Comparison of ENCODE assay signal across 10 cellular contexts in genomic region chr4:87118826-87119225, GRCh38.
DNase-seq lines count a peak whose midpoint lies in the region; ATAC-seq, FAIRE-seq and TF ChIP-seq lines count a peak whose summit lies in the region.
"Had no signal": no experiment of that assay in that cellular context is flagged by ENCODE, and none has a peak within 500 bp of the region (broad histone marks: within the 10 kb centered on the region; RNA-seq: fewer than 3 reads in every experiment).

No MANE protein-coding gene starts in this region.

- TF ChIP-seq CTCF in BE2C (IDR thresholded peaks at IDR 0.05; ENCODE audit: low read depth, low read length) (no peak), MCF 10A (IDR thresholded peaks at IDR 0.05; ENCODE audit: unreplicated experiment) (no peak), nephron progenitor cell (IDR thresholded peaks at IDR 0.05) (no peak)

- POLR2A ChIA-PET in MCF 10A (lab: Yijun Ruan, JAX) = interaction anchor here (0.9 to 5.8 kb wide), 9 partner anchors 11 to 190 kb away, joined by 3 to 61 read pairs (median 6); partner anchors contain the start of gene AFF1

- intact Hi-C loops in MCF 10A (cut with micrococcal nuclease) = no loop called here

- H3K4me3 Mint-ChIP-seq in MCF 10A (ENCODE audit: unreplicated experiment) = no peak overlapping the region
- no peak overlapping the region for H3K4me3 Mint-ChIP-seq in nephron progenitor cell

- no peak overlapping the region for H3K4me3 ChIP-seq in BE2C (ENCODE audit: low read depth, low read length)
- no peak overlapping the region for H3K4me3 ChIP-seq in mesenchymal stem cell (ENCODE audit: insufficient read depth in 1 of 2, low read depth in 1 of 2, low read length in 2 of 2)

- 96% methylated on average over 2 of the region's 2 CpGs for WGBS in mesenchymal stem cell

- FAIRE-seq in HTR-8/SVneo (lab: Jason Lieb, UNC) = no peak

- H2AFZ ChIP-seq in mesenchymal stem cell (ENCODE audit: low read depth, low read length) = no peak overlapping the region

- H2BK5ac ChIP-seq in mesenchymal stem cell (ENCODE audit: low read depth, low read length, poor library complexity, severe bottlenecking) = peak overlapping the region; percentile 31

- no peaks in the 10 kb centered on the region for H3K27me3 ChIP-seq in BE2C
- no peaks in the 10 kb centered on the region for H3K27me3 ChIP-seq in mesenchymal stem cell (ENCODE audit: control insufficient read depth in 1 of 2, insufficient read depth in 1 of 2, low read length in 2 of 2)

- peak overlapping the region; percentile 97 for H3K27ac ChIP-seq in mesenchymal stem cell (ENCODE audit: low read length, poor library complexity, severe bottlenecking)

- no peak overlapping the region for H4K91ac ChIP-seq in mesenchymal stem cell (ENCODE audit: low read length)

- H3K4me2 ChIP-seq in mesenchymal stem cell (ENCODE audit: low read length, poor library complexity, severe bottlenecking) = no peak overlapping the region

- H3K4me1 ChIP-seq in BE2C (no peaks in the 10 kb centered on the region), mesenchymal stem cell (ENCODE audit: control insufficient read depth, insufficient read depth, low read depth, low read length) (peaks cover 35% of the 10 kb centered on the region)

- H3K14ac ChIP-seq in mesenchymal stem cell (ENCODE audit: low read length in 2 of 2) = no peak overlapping the region

- peak overlapping the region; percentile 90 for H2AK5ac ChIP-seq in mesenchymal stem cell (ENCODE audit: low read length, severe bottlenecking)

- H4K8ac ChIP-seq in mesenchymal stem cell (ENCODE audit: low read length) = no peak overlapping the region

- no peak overlapping the region for H3K9ac ChIP-seq in mesenchymal stem cell (ENCODE audit: low read length)

- DNase-seq in BE2C (peak; percentile 64), HTR-8/SVneo (ENCODE audit: insufficient read length, low spot score) (peak; percentile 54), MCF 10A (ENCODE audit: unreplicated experiment) (peak; percentile 28), mesenchymal stem cell (peak; percentile 89), nephron progenitor cell (no peak), NCI-H1092 (lab: John Stamatoyannopoulos, UW) (no peak)
- DNase-seq: activated CD4-positive, alpha-beta T cell treated with anti-CD3 and anti-CD28 coated beads, Interleukin-2, amount 50 U/mL, for 4 hours; effector CD8-positive, alpha-beta T cell had no signal

- H3K36me3 Mint-ChIP-seq in MCF 10A (ENCODE audit: insufficient read depth, unreplicated experiment) (peaks cover 67% of the 10 kb centered on the region), nephron progenitor cell (ENCODE audit: low read depth) (peaks cover 69% of the 10 kb centered on the region)

- peaks cover 12% of the 10 kb centered on the region for H3K79me1 ChIP-seq in mesenchymal stem cell (replicated peaks; ENCODE audit: low read length, poor library complexity, severe bottlenecking)

- H3K27ac Mint-ChIP-seq in MCF 10A (ENCODE audit: low read depth, unreplicated experiment) = no peak overlapping the region
- H3K27ac Mint-ChIP-seq in nephron progenitor cell = no peak overlapping the region

- ATAC-seq in HG03135 (IDR thresholded peaks at IDR 0.05; ENCODE audit: unreplicated experiment) = no peak
- ATAC-seq in HG02973 (IDR thresholded peaks at IDR 0.05; ENCODE audit: unreplicated experiment) = no peak

- CTCF ChIA-PET in MCF 10A (lab: Yijun Ruan, JAX) = interaction anchor here (0.7 to 6.2 kb wide), 3 partner anchors 14 to 525 kb away, joined by 3 to 35 read pairs (median 3); partner anchors contain the start of gene PTPN13

- BruUV-seq in MCF 10A (replicated peaks; lab: Mats Ljungman, UMichigan) = no TSS peak

- H2BK120ac ChIP-seq in mesenchymal stem cell (ENCODE audit: low read depth, low read length) = no peak overlapping the region

- H2BK15ac ChIP-seq in mesenchymal stem cell (ENCODE audit: low read depth, poor library complexity, severe bottlenecking) = no peak overlapping the region

- no peaks in the 10 kb centered on the region for H3K27me3 Mint-ChIP-seq in MCF 10A (ENCODE audit: insufficient read depth, unreplicated experiment)
- no peaks in the 10 kb centered on the region for H3K27me3 Mint-ChIP-seq in nephron progenitor cell (ENCODE audit: low read depth, poor library complexity)

- H3K9me3 Mint-ChIP-seq in MCF 10A (ENCODE audit: unreplicated experiment) = no peaks in the 10 kb centered on the region
- H3K9me3 Mint-ChIP-seq in nephron progenitor cell = no peaks in the 10 kb centered on the region

- H3K36me3 ChIP-seq in BE2C (peaks cover 33% of the 10 kb centered on the region), mesenchymal stem cell (ENCODE audit: control insufficient read depth in 1 of 2, insufficient read depth in 2 of 2, low read depth in 1 of 2, low read length in 2 of 2) (peaks cover 16 to 40% of the 10 kb centered on the region in 2 experiments)

- H3K4me1 Mint-ChIP-seq in MCF 10A (ENCODE audit: insufficient read depth, unreplicated experiment) (peaks cover 29% of the 10 kb centered on the region), nephron progenitor cell (peaks cover 89% of the 10 kb centered on the region)

- H2BK12ac ChIP-seq in mesenchymal stem cell (ENCODE audit: low read length in 2 of 2) = no peak overlapping the region

- H3K18ac ChIP-seq in mesenchymal stem cell (ENCODE audit: low read depth in 1 of 2, low read length in 2 of 2) = no peak overlapping the region

- H3K9me3 ChIP-seq in BE2C (no peaks in the 10 kb centered on the region), mesenchymal stem cell (ENCODE audit: control insufficient read depth, low read length) (no peaks in the 10 kb centered on the region)

- H3K4ac ChIP-seq in mesenchymal stem cell (ENCODE audit: low read depth in 1 of 2, low read length in 2 of 2) = peak overlapping the region in 1 of 2 experiments; percentile 20

- H3K23ac ChIP-seq in mesenchymal stem cell (ENCODE audit: low read length in 2 of 2) = no peak overlapping the region

Comparison
In these comparisons a context has a peak if more than half of its experiments do, and no peak if none do; other contexts are left out.
1. DNase-seq: peak in BE2C (single experiment), HTR-8/SVneo (single experiment), MCF 10A (single experiment) and mesenchymal stem cell (single experiment); none in nephron progenitor cell (single experiment) and NCI-H1092 (single experiment).